2 cellular contexts compared by ENCODE assay signal in genomic region chr3:10195692-10196091, GRCh38.
TF ChIP-seq lines count a peak whose summit lies in the region.

No MANE protein-coding gene starts in this region.

TF ChIP-seq in A549, 52 proteins besides CTCF, POLR2A, EP300 and RAD21:
- TF ChIP-seq PHF8 (IDR thresholded peaks at IDR 0.05; ENCODE audit: borderline replicate concordance, low read depth) (no peak), ELK1 (IDR thresholded peaks at IDR 0.05; ENCODE audit: low read depth, low read length) (no peak), TP53 (CRISPR knock-in tag; IDR thresholded peaks at IDR 0.05) (no peak), CBX8 (IDR thresholded peaks at IDR 0.05) (no peak), SMC3 (IDR thresholded peaks at IDR 0.05) (no peak), GATA3 (IDR thresholded peaks at IDR 0.05; ENCODE audit: borderline replicate concordance) (no peak), FOSL2 (IDR thresholded peaks at IDR 0.05) (no peak), FOSL2 (CRISPR knock-in tag; IDR thresholded peaks at IDR 0.05) (no peak), TFCP2L1 (CRISPR knock-in tag; IDR thresholded peaks at IDR 0.05) (no peak), HDAC2 (IDR thresholded peaks at IDR 0.05) (no peak), POLR2AphosphoS2 (conservative IDR thresholded peaks at IDR 0.05; ENCODE audit: low read length) (no peak), RCOR1 (IDR thresholded peaks at IDR 0.05; ENCODE audit: low read depth, low read length) (no peak), NFE2L2 (conservative IDR thresholded peaks at IDR 0.05; ENCODE audit: low read length) (no peak), JUN (IDR thresholded peaks at IDR 0.05) (no peak), HOXB13 (CRISPR knock-in tag; IDR thresholded peaks at IDR 0.05; ENCODE audit: low read depth) (no peak), HMGXB4 (CRISPR knock-in tag; IDR thresholded peaks at IDR 0.05; ENCODE audit: borderline replicate concordance) (no peak), PBX3 (IDR thresholded peaks at IDR 0.05) (no peak), HOXA7 (CRISPR knock-in tag; IDR thresholded peaks at IDR 0.05) (no peak)

TF ChIP-seq in GM12878, 131 proteins besides CTCF, POLR2A, EP300 and RAD21:
- TF ChIP-seq KDM1A (IDR thresholded peaks at IDR 0.05; ENCODE audit: borderline replicate concordance): no peak
- no peak for TF ChIP-seq SUZ12 (IDR thresholded peaks at IDR 0.05; ENCODE audit: unreplicated experiment)
- no peak for TF ChIP-seq MLLT1 (IDR thresholded peaks at IDR 0.05)
- TF ChIP-seq ZNF622 (IDR thresholded peaks at IDR 0.05): no peak
- no peak for TF ChIP-seq CBX5 (IDR thresholded peaks at IDR 0.05; ENCODE audit: low read depth)
- TF ChIP-seq STAT1 (conservative IDR thresholded peaks at IDR 0.05): no peak
- no peak for TF ChIP-seq SMAD5 (IDR thresholded peaks at IDR 0.05; ENCODE audit: low read depth)
- no peak for TF ChIP-seq SIX5 (IDR thresholded peaks at IDR 0.05; ENCODE audit: low read depth, low read length, severe bottlenecking)
- TF ChIP-seq ZBTB40 (IDR thresholded peaks at IDR 0.05; ENCODE audit: borderline replicate concordance): no peak
- TF ChIP-seq ETV6 (conservative IDR thresholded peaks at IDR 0.05 in 1 of 2, IDR thresholded peaks at IDR 0.05 in 1 of 2; ENCODE audit: borderline replicate concordance in 1 of 2, low read depth in 1 of 2): no peak
- TF ChIP-seq JUND (IDR thresholded peaks at IDR 0.05; ENCODE audit: low read depth, low read length): no peak
- TF ChIP-seq ZNF687 (IDR thresholded peaks at IDR 0.05): no peak
- no peak for TF ChIP-seq BACH1 (IDR thresholded peaks at IDR 0.05; ENCODE audit: borderline replicate concordance)
- no peak for TF ChIP-seq TCF3 (IDR thresholded peaks at IDR 0.05; ENCODE audit: borderline replicate concordance, insufficient read depth, low read depth, low read length)
- TF ChIP-seq CHD2 (IDR thresholded peaks at IDR 0.05; ENCODE audit: borderline replicate concordance, low read depth, low read length): no peak
